Comparison of ENCODE assay signal across 1 cellular context in genomic region chr12:32445356-32445755, GRCh38.
TF ChIP-seq lines count a peak whose summit lies in the region.

No MANE protein-coding gene starts in this region.

TF ChIP-seq in WTC11, 78 proteins besides CTCF, POLR2A, EP300 and RAD21 (continued from another document):
- TF ChIP-seq ZNF512 (CRISPR knock-in tag; IDR thresholded peaks at IDR 0.05; ENCODE audit: borderline replicate concordance) (no peak), EMX1 (CRISPR knock-in tag; IDR thresholded peaks at IDR 0.05) (no peak), CDX4 (CRISPR knock-in tag; IDR thresholded peaks at IDR 0.05; ENCODE audit: borderline replicate concordance) (no peak), FOXK1 (CRISPR knock-in tag; IDR thresholded peaks at IDR 0.05) (no peak), NFYB (CRISPR knock-in tag; conservative IDR thresholded peaks at IDR 0.05; ENCODE audit: low read depth) (no peak), IRF1 (CRISPR knock-in tag; IDR thresholded peaks at IDR 0.05) (no peak)
